11 cellular contexts compared by ENCODE assay signal in the genomic region with DNA sequence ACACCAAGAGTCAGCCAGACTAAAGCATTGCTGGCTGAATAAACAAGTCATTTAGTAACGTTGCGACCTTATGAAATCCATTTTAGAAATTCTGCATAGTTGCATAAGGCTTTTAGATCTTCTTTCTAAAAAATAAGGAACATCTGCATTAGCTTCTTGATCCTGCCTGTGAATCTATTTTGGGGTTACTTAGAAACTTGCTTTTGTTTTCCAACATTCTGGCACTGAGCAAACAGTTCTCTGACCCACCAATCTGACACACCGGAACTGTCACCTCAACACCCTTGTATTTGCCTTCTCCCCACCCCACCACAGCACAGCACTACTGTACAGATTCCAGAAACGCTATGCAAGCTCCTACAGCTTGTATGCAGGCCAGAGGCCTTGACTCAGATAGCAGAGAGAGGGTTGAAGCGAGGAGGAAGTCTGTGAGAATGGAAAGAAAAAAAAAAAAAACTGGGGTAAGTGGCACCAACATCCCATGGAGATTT. TPM values are rescaled to one million over a fixed set of nuclear protein-coding genes. Genes with fewer than 3 reads are reported as not detected.
DNase-seq lines count a peak whose midpoint lies in the region; ATAC-seq, FAIRE-seq and TF ChIP-seq lines count a peak whose summit lies in the region.
"Had no signal": no experiment of that assay in that cellular context is flagged by ENCODE, and none has a peak within 500 bp of the region (broad histone marks: within the 10 kb centered on the region; RNA-seq: fewer than 3 reads in every experiment).

No MANE protein-coding gene starts in this region.

- H3K36me3 ChIP-seq in endocrine pancreas (ENCODE audit: control insufficient read depth, insufficient read depth, low read length) (no peaks in the 10 kb centered on the region), lung (ENCODE audit: control insufficient read depth in 2 of 2, insufficient read depth in 2 of 2, low read length in 2 of 2) (no peaks in the 10 kb centered on the region)

- CTCF ChIA-PET in activated naive CD4-positive, alpha-beta T cell treated with anti-CD3 and anti-CD28 coated beads for 36 hours (lab: Charles Lee), result no interaction called here

- no peaks in the 10 kb centered on the region for H3K4me1 Mint-ChIP-seq in activated naive CD4-positive, alpha-beta T cell treated with anti-CD3 and anti-CD28 coated beads for 36 hours (ENCODE audit: low read depth)

- no peak overlapping the region for H3K4me3 Mint-ChIP-seq in activated naive CD4-positive, alpha-beta T cell treated with anti-CD3 and anti-CD28 coated beads for 36 hours
- H3K4me3 Mint-ChIP-seq: activated naive CD8-positive, alpha-beta T cell; naive B cell; stimulated activated memory B cell treated with anti-CD40 and anti-IgM and Interleukin-4, amounts not matched to agents 10 μg/mL and 1 μg/mL and 100 μg/mL, for 72 hours had no signal

- H3K27me3 ChIP-seq in endocrine pancreas (ENCODE audit: control insufficient read depth, insufficient read depth, low read length) (no peaks in the 10 kb centered on the region), lung (ENCODE audit: control insufficient read depth, insufficient read depth) (no peaks in the 10 kb centered on the region)

- H3K4me3 ChIP-seq in endocrine pancreas (ENCODE audit: control insufficient read depth, insufficient read depth, low read length), result peak overlapping the region; percentile 36
- H3K4me3 ChIP-seq in lung, result no peak overlapping the region

- H3K9ac ChIP-seq in endocrine pancreas (ENCODE audit: control insufficient read depth, insufficient read depth, low read length), result peak overlapping the region; percentile 49

- no peaks in the 10 kb centered on the region for H3K9me3 Mint-ChIP-seq in activated naive CD4-positive, alpha-beta T cell treated with anti-CD3 and anti-CD28 coated beads for 36 hours
- H3K9me3 Mint-ChIP-seq: naive B cell; stimulated activated memory B cell treated with anti-CD40 and anti-IgM and Interleukin-4, amounts not matched to agents 10 μg/mL and 1 μg/mL and 100 μg/mL, for 72 hours had no signal

- H3K4me1 ChIP-seq in endocrine pancreas (ENCODE audit: control insufficient read depth, insufficient read depth, low read length) (peaks cover 23% of the 10 kb centered on the region), lung (ENCODE audit: control insufficient read depth in 2 of 2, insufficient read depth in 2 of 2, low read length in 2 of 2) (peaks cover 17 to 28% of the 10 kb centered on the region in 2 donors)

- peak; percentile 34 to 68 for DNase-seq in NOMO-1 (lab: John Stamatoyannopoulos, UW; ENCODE audit: unreplicated experiment in 2 of 2)
- DNase-seq in lung (ENCODE audit: low spot score), result peak; percentile 45
- peak; percentile 22 for DNase-seq in urothelium cell line (ENCODE audit: low spot score)
- no peak for DNase-seq in NCI-H1417 (lab: John Stamatoyannopoulos, UW)
- DNase-seq in activated naive CD4-positive, alpha-beta T cell treated with anti-CD3 and anti-CD28 coated beads for 36 hours, result no peak
- DNase-seq: naive B cell, SHP77 treated with DMSO at 0.1 percent for 48 hours had no signal

- no peak for TF ChIP-seq CTCF in lung (IDR thresholded peaks at IDR 0.05; ENCODE audit: control extremely low read depth, extremely low read depth)

- no peak for FAIRE-seq in urothelium cell line (lab: Jason Lieb, UNC)

- H3K27ac Mint-ChIP-seq in activated naive CD4-positive, alpha-beta T cell treated with anti-CD3 and anti-CD28 coated beads for 36 hours, result no peak overlapping the region
- H3K27ac Mint-ChIP-seq: activated naive CD8-positive, alpha-beta T cell; stimulated activated memory B cell treated with anti-CD40 and anti-IgM and Interleukin-4, amounts not matched to agents 10 μg/mL and 1 μg/mL and 100 μg/mL, for 72 hours had no signal

- 12 to 21% methylated on average over 5 of the region's 5 CpGs for WGBS in lung, 2 donors

- no peaks in the 10 kb centered on the region for H3K36me3 Mint-ChIP-seq in activated naive CD4-positive, alpha-beta T cell treated with anti-CD3 and anti-CD28 coated beads for 36 hours (ENCODE audit: low read depth)
- H3K36me3 Mint-ChIP-seq: activated naive CD8-positive, alpha-beta T cell; naive B cell had no signal

- ATAC-seq in lung (ENCODE audit: insufficient read depth, low FRiP score), result peak; percentile 68
- no peak for ATAC-seq in GM18868 (IDR thresholded peaks at IDR 0.05; ENCODE audit: unreplicated experiment)
- ATAC-seq: stimulated activated memory B cell treated with anti-CD40 and anti-IgM and Interleukin-4, amounts not matched to agents 10 μg/mL and 1 μg/mL and 100 μg/mL, for 72 hours had no signal

- H3K9me3 ChIP-seq in endocrine pancreas (ENCODE audit: control insufficient read depth, low read length), result no peaks in the 10 kb centered on the region
- H3K9me3 ChIP-seq in lung (ENCODE audit: control insufficient read depth in 2 of 2, insufficient read depth in 1 of 2, low read length in 1 of 2), result no peaks in the 10 kb centered on the region

- intact Hi-C loops in activated naive CD4-positive, alpha-beta T cell treated with anti-CD3 and anti-CD28 coated beads for 36 hours (cut with micrococcal nuclease), result no loop called here

- peak overlapping the region; percentile 76 to 77 for H3K27ac ChIP-seq in lung (ENCODE audit: low read depth in 1 of 2, low read length in 1 of 2)

- peaks cover 23% of the 10 kb centered on the region for H3K27me3 Mint-ChIP-seq in activated naive CD4-positive, alpha-beta T cell treated with anti-CD3 and anti-CD28 coated beads for 36 hours (ENCODE audit: low read depth)
- H3K27me3 Mint-ChIP-seq: naive B cell; stimulated activated memory B cell treated with anti-CD40 and anti-IgM and Interleukin-4, amounts not matched to agents 10 μg/mL and 1 μg/mL and 100 μg/mL, for 72 hours had no signal

RNA-seq across cellular contexts. Expression of a gene that starts 55.0 kb away (rescaled TPM):
- total RNA-seq in lung, result 10 to 100 TPM; 46.2 to 97.4 TPM
- 10 to 100 TPM; 14.2 to 17.2 TPM for polyA plus RNA-seq in lung
- not detected for total RNA-seq in activated naive CD4-positive, alpha-beta T cell treated with anti-CD3 and anti-CD28 coated beads for 36 hours

Comparison
In these comparisons a context has a peak if more than half of its experiments do, and no peak if none do; other contexts are left out.
1. DNase-seq: peak in NOMO-1 (2 of 2), lung (single experiment) and urothelium cell line (single experiment); none in NCI-H1417 (0 of 3) and activated naive CD4-positive, alpha-beta T cell treated with anti-CD3 and anti-CD28 coated beads for 36 hours (single experiment).
2. RNA of a gene that starts 55.0 kb away (total RNA-seq): 46.2 to 97.4 TPM in lung; not detected in activated naive CD4-positive, alpha-beta T cell treated with anti-CD3 and anti-CD28 coated beads for 36 hours; every median in the first group is over 10 times any median in the second.